In genomic region chr4:18081708-18082107, GRCh38 we compare ENCODE assay signal across 1 cellular context.
A peak's percentile ranks its signal among the peaks of the same experiment; 100 is the strongest.
TF ChIP-seq lines count a peak whose summit lies in the region.

No MANE protein-coding gene starts in this region.

TF ChIP-seq in K562, 482 proteins besides CTCF, POLR2A, EP300 and RAD21:
- TF ChIP-seq CBFA2T2 (conservative IDR thresholded peaks at IDR 0.05) (0 out of 2 replicates have a peak, but pooled peaks have one; percentile 32), TAL1 (IDR thresholded peaks at IDR 0.05) (peak; percentile 35; the same call in 1 of the 2 replicates), POLR2AphosphoS2 (IDR thresholded peaks at IDR 0.05; ENCODE audit: low read length) (no peak), COPS2 (conservative IDR thresholded peaks at IDR 0.05) (no peak), ZNF134 (CRISPR knock-in tag; conservative IDR thresholded peaks at IDR 0.05) (no peak), HIVEP1 (CRISPR knock-in tag; IDR thresholded peaks at IDR 0.05) (no peak), SNRNP70 (optimal IDR thresholded peaks at IDR 0.05; ENCODE audit: low read depth, low read length) (no peak), TEAD4 (IDR thresholded peaks at IDR 0.05; ENCODE audit: low read length) (0 out of 2 replicates have a peak, but pooled peaks have one; percentile 14), TEAD4 (CRISPR knock-in tag; IDR thresholded peaks at IDR 0.05; ENCODE audit: borderline replicate concordance) (no peak), PHF20 (IDR thresholded peaks at IDR 0.05; ENCODE audit: partially characterized antibody) (no peak), MEIS2 (IDR thresholded peaks at IDR 0.05; ENCODE audit: partially characterized antibody) (peak; percentile 67), LEF1 (IDR thresholded peaks at IDR 0.05) (no peak), CBFA2T3 (IDR thresholded peaks at IDR 0.05) (peak; percentile 69)
- TF ChIP-seq, protein P1, sequence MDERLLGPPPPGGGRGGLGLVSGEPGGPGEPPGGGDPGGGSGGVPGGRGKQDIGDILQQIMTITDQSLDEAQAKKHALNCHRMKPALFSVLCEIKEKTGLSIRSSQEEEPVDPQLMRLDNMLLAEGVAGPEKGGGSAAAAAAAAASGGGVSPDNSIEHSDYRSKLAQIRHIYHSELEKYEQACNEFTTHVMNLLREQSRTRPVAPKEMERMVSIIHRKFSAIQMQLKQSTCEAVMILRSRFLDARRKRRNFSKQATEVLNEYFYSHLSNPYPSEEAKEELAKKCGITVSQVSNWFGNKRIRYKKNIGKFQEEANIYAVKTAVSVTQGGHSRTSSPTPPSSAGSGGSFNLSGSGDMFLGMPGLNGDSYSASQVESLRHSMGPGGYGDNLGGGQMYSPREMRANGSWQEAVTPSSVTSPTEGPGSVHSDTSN (CRISPR knock-in tag; IDR thresholded peaks at IDR 0.05; ENCODE audit: low read depth), result no peak
- TF ChIP-seq, protein P1 (tag; conservative IDR thresholded peaks at IDR 0.05; ENCODE audit: low read depth), result 0 out of 2 replicates have a peak, but pooled peaks have one; percentile 22
TF ChIP-seq in K562: peak in this region for 6.
